Comparison of ENCODE assay signal across 1 cellular context in the genomic region with DNA sequence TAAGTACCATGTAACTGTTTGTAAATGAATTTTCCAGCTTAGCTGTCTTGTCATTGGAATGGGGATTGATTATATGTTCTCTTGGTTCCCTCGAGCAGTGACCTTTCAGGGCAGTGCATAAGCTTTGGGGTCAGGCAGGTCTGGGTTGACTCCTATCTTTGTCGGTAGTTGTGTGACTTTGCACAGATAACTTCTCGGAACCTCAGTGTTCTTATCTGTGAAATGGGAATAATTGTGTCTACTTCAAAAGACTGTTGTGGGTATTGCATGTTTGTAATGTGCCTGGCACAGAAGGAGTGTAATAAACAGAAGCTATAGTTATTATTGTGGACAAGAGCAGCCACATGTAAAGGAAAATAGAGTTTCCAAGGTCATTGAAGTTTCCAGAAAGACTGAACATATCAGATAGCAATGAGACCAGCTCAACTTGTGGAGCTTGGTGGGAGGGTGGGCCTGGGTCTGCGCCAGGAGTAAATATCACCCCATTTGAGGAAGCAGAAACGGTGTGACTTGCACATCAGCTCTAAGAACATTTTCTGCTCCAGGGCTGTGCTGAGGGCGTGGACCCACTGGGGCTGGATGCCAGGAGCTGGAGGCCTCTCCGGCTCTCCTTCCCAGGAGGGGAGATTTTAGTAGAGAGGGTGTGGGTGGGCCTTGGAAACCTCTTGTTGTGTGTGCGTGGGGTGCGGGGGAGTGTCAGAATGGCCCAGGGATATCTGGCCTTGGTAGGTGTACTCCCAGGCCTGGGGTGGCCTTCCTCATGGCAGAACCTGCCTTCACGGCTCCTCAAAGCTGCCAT.
TF ChIP-seq lines count a peak whose summit lies in the region.

No MANE protein-coding gene starts in this region.

TF ChIP-seq in IMR-90, 13 proteins besides CTCF, POLR2A, EP300 and RAD21 (continued from another document):
- TF ChIP-seq, protein P1, sequence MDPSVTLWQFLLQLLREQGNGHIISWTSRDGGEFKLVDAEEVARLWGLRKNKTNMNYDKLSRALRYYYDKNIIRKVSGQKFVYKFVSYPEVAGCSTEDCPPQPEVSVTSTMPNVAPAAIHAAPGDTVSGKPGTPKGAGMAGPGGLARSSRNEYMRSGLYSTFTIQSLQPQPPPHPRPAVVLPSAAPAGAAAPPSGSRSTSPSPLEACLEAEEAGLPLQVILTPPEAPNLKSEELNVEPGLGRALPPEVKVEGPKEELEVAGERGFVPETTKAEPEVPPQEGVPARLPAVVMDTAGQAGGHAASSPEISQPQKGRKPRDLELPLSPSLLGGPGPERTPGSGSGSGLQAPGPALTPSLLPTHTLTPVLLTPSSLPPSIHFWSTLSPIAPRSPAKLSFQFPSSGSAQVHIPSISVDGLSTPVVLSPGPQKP (IDR thresholded peaks at IDR 0.05; ENCODE audit: borderline replicate concordance, low read depth, low read length) = no peak
- TF ChIP-seq MAZ (IDR thresholded peaks at IDR 0.05; ENCODE audit: borderline replicate concordance, low read depth, low read length) = no peak
- no peak for TF ChIP-seq RFX5 (IDR thresholded peaks at IDR 0.05; ENCODE audit: low read depth, low read length)
TF ChIP-seq in IMR-90: peak in this region for 0.
